In the genomic region with DNA sequence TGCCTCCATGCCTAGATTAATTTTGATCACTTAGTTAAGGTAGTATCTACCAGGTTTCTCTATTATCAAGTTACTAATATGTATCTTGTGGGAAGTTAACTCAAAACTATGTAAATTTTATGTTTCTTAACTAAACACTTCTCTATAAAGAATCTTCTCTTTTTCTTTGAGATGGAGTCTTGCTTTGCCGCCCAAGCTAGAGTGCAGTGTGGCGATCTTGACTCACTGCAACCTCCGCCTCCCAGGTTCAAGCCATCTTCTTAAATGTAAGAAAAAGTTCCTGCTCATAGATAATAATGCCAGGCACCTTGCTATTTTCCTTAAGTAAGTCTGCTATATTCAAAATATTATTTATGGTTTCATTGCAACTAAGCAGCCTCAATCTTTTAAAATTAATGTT, we compare ENCODE assay signal across 20 cellular contexts. TPM values are rescaled to one million over a fixed set of nuclear protein-coding genes. Genes with fewer than 3 reads are reported as not detected.
DNase-seq lines count a peak whose midpoint lies in the region; ATAC-seq and TF ChIP-seq lines count a peak whose summit lies in the region.
"Had no signal": no experiment of that assay in that cellular context is flagged by ENCODE, and none has a peak within 500 bp of the region (broad histone marks: within the 10 kb centered on the region; RNA-seq: fewer than 3 reads in every experiment).

No MANE protein-coding gene starts in this region.

- H3K36me3 Mint-ChIP-seq in CD4-positive, CD25-positive, alpha-beta regulatory T cell, result peaks cover 42% of the 10 kb centered on the region
- H3K36me3 Mint-ChIP-seq in HFFc6 (ENCODE audit: low read depth), result peaks cover 17% of the 10 kb centered on the region

- H3K36me3 ChIP-seq in BLaER1 treated with 17β-estradiol and CSF1 and Interleukin-3, amounts not matched to agents 10 nM and 100 nM, result peaks cover 42 to 92% (median 68%) of the 10 kb centered on the region in 11 experiments
- H3K36me3 ChIP-seq in CD4-positive, CD25-positive, alpha-beta regulatory T cell (ENCODE audit: control insufficient read depth, insufficient read depth, low read length), result peaks cover 37% of the 10 kb centered on the region
- H3K36me3 ChIP-seq in OCI-LY3 (replicated peaks; ENCODE audit: low read depth, low read length), result peaks cover 18% of the 10 kb centered on the region

- peak overlapping the region in 4 of 10 experiments; percentile 29 to 50 (median 38); a peak in 3 of 20 replicates for H3K4me3 ChIP-seq in BLaER1 treated with 17β-estradiol and CSF1 and Interleukin-3, amounts not matched to agents 10 nM and 100 nM
- peak overlapping the region; percentile 49 for H3K4me3 ChIP-seq in CD4-positive, CD25-positive, alpha-beta regulatory T cell (ENCODE audit: low read depth, low read length)
- peak overlapping the region; percentile 52; the same call in 1 of the 2 replicates for H3K4me3 ChIP-seq in OCI-LY3 (ENCODE audit: low read length)
- peak overlapping the region; percentile 3 for H3K4me3 ChIP-seq in mononuclear cell (ENCODE audit: low read length)
- H3K4me3 ChIP-seq: lung, stomach, tibial nerve had no signal

- H2AFZ ChIP-seq in OCI-LY3 (ENCODE audit: low read depth, low read length), result no peak overlapping the region

- H3K79me2 ChIP-seq in OCI-LY3 (ENCODE audit: low read length), result peaks cover 68% of the 10 kb centered on the region

- H3K9me3 ChIP-seq in BLaER1 treated with 17β-estradiol and CSF1 and Interleukin-3, amounts not matched to agents 10 nM and 100 nM (replicated peaks in 1 of 11), result peaks cover 0 to 16% (median 7%) of the 10 kb centered on the region in 11 experiments; a peak in 9 of 22 replicates
- H3K9me3 ChIP-seq in CD4-positive, CD25-positive, alpha-beta regulatory T cell (ENCODE audit: control insufficient read depth in 2 of 2, low read length in 2 of 2), result no peaks in the 10 kb centered on the region
- H3K9me3 ChIP-seq in OCI-LY3 (ENCODE audit: insufficient read depth, low read length) (no peaks in the 10 kb centered on the region), mononuclear cell (ENCODE audit: low read depth, low read length) (no peaks in the 10 kb centered on the region)
- H3K9me3 ChIP-seq: stomach, tibial nerve had no signal

- TF ChIP-seq CTCF in OCI-LY3 (IDR thresholded peaks at IDR 0.05; ENCODE audit: low read depth, low read length) (no peak), HFFc6 (IDR thresholded peaks at IDR 0.05) (no peak)

- H3K27ac ChIP-seq in BLaER1 treated with 17β-estradiol and CSF1 and Interleukin-3, amounts not matched to agents 10 nM and 100 nM, result peak overlapping the region; percentile 67 to 89 (median 81); a peak in 21 of 22 replicates
- H3K27ac ChIP-seq in CD4-positive, CD25-positive, alpha-beta regulatory T cell (ENCODE audit: insufficient read depth, low read length, poor library complexity, severe bottlenecking), result no peak overlapping the region
- H3K27ac ChIP-seq in OCI-LY3 (ENCODE audit: low read length), result peak overlapping the region; percentile 76

- no peak for ATAC-seq in CD4-positive, CD25-positive, alpha-beta regulatory T cell (ENCODE audit: low read depth in 2 of 2)
- ATAC-seq in HG02938 (IDR thresholded peaks at IDR 0.05; ENCODE audit: unreplicated experiment), result no peak
- ATAC-seq in SK-N-SH treated with all-trans-retinoic acid at 6 μM for 48 hours, result no peak
- ATAC-seq: activated CD4-positive, CD25-positive, alpha-beta regulatory T cell treated with anti-CD3 and anti-CD28 coated beads, Interleukin-2, amount 50 U/mL, for 24 hours had no signal

- H3K4me1 Mint-ChIP-seq in CD4-positive, CD25-positive, alpha-beta regulatory T cell, result peaks cover 42 to 82% (median 70%) of the 10 kb centered on the region in 4 donors
- H3K4me1 Mint-ChIP-seq in HFFc6 (ENCODE audit: low read depth), result peaks cover 26% of the 10 kb centered on the region

- H3K4me3 Mint-ChIP-seq in CD4-positive, CD25-positive, alpha-beta regulatory T cell, result peak overlapping the region in 2 of 4 donors; percentile 0 to 8
- no peak overlapping the region for H3K4me3 Mint-ChIP-seq in HFFc6

- peak overlapping the region in 2 of 3 donors; percentile 46 to 79 for H3K27ac Mint-ChIP-seq in CD4-positive, CD25-positive, alpha-beta regulatory T cell
- no peak overlapping the region for H3K27ac Mint-ChIP-seq in HFFc6

- no peaks in the 10 kb centered on the region for H3K27me3 Mint-ChIP-seq in CD4-positive, CD25-positive, alpha-beta regulatory T cell
- peaks cover 3% of the 10 kb centered on the region; the same call in 1 of the 2 replicates for H3K27me3 Mint-ChIP-seq in HFFc6 (ENCODE audit: insufficient read depth)

- peak overlapping the region; percentile 19 to 99 (median 90); a peak in 18 of 22 replicates for H3K4me2 ChIP-seq in BLaER1 treated with 17β-estradiol and CSF1 and Interleukin-3, amounts not matched to agents 10 nM and 100 nM
- peak overlapping the region; percentile 81 for H3K4me2 ChIP-seq in OCI-LY3 (ENCODE audit: low read length)

- H3K4me1 ChIP-seq in BLaER1 treated with 17β-estradiol and CSF1 and Interleukin-3, amounts not matched to agents 10 nM and 100 nM, result peaks cover 44 to 70% (median 54%) of the 10 kb centered on the region in 10 experiments
- H3K4me1 ChIP-seq in CD4-positive, CD25-positive, alpha-beta regulatory T cell (ENCODE audit: control insufficient read depth, insufficient read depth, low read length, poor library complexity, severe bottlenecking), result peaks cover 47% of the 10 kb centered on the region
- H3K4me1 ChIP-seq in OCI-LY3 (ENCODE audit: low read length), result peaks cover 34% of the 10 kb centered on the region
- H3K4me1 ChIP-seq in mononuclear cell (ENCODE audit: insufficient read depth, low read length), result peaks cover 59% of the 10 kb centered on the region

- DNase-seq in CD4-positive, CD25-positive, alpha-beta regulatory T cell, result no peak
- no peak for DNase-seq in HFFc6
- DNase-seq: amniotic stem cell; cortex of kidney; IMR-90; kidney; NCI-H1436; NCI-H2171; NCI-H524; retina; stimulated activated CD4-positive, alpha-beta T cell treated with anti-CD3 and anti-CD28 coated beads, Interleukin-4, amount 100 ng/mL, for 1 hour; stomach had no signal

- H3K27me3 ChIP-seq in BLaER1 treated with 17β-estradiol and CSF1 and Interleukin-3, amounts not matched to agents 10 nM and 100 nM, result no peaks in the 10 kb centered on the region
- H3K27me3 ChIP-seq in CD4-positive, CD25-positive, alpha-beta regulatory T cell (ENCODE audit: control insufficient read depth, insufficient read depth, low read length), result no peaks in the 10 kb centered on the region
- no peaks in the 10 kb centered on the region for H3K27me3 ChIP-seq in OCI-LY3 (ENCODE audit: low read depth, low read length)
- H3K27me3 ChIP-seq in mononuclear cell (ENCODE audit: insufficient read depth, low read length), result no peaks in the 10 kb centered on the region
- H3K27me3 ChIP-seq: stomach, tibial nerve had no signal

- H3K9me3 Mint-ChIP-seq in CD4-positive, CD25-positive, alpha-beta regulatory T cell, result peaks cover 0 to 1% (median 0%) of the 10 kb centered on the region in 7 donors
- H3K9me3 Mint-ChIP-seq in HFFc6, result no peaks in the 10 kb centered on the region

- peaks cover 25 to 91% (median 84%) of the 10 kb centered on the region in 11 experiments; a peak in 21 of 22 replicates for H4K20me1 ChIP-seq in BLaER1 treated with 17β-estradiol and CSF1 and Interleukin-3, amounts not matched to agents 10 nM and 100 nM
- H4K20me1 ChIP-seq in OCI-LY3 (ENCODE audit: insufficient read depth, low read length), result peaks cover 48% of the 10 kb centered on the region

- H3K9ac ChIP-seq in BLaER1 treated with 17β-estradiol and CSF1 and Interleukin-3, amounts not matched to agents 10 nM and 100 nM, result peak overlapping the region in 10 of 11 experiments; percentile 33 to 79 (median 72); a peak in 17 of 22 replicates
- H3K9ac ChIP-seq in OCI-LY3 (ENCODE audit: low read length), result peak overlapping the region; percentile 48; the same call in 1 of the 2 replicates

TF ChIP-seq in SK-N-SH treated with all-trans-retinoic acid at 6 μM for 48 hours, 23 proteins besides CTCF, POLR2A, EP300 and RAD21 (continues in another document):
- TF ChIP-seq, protein P1, sequence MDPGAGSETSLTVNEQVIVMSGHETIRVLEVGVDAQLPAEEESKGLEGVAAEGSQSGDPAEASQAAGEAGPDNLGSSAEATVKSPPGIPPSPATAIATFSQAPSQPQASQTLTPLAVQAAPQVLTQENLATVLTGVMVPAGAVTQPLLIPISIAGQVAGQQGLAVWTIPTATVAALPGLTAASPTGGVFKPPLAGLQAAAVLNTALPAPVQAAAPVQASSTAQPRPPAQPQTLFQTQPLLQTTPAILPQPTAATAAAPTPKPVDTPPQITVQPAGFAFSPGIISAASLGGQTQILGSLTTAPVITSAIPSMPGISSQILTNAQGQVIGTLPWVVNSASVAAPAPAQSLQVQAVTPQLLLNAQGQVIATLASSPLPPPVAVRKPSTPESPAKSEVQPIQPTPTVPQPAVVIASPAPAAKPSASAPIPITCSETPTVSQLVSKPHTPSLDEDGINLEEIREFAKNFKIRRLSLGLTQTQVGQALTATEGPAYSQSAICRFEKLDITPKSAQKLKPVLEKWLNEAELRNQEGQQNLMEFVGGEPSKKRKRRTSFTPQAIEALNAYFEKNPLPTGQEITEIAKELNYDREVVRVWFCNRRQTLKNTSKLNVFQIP (CRISPR knock-in tag; IDR thresholded peaks at IDR 0.05; ENCODE audit: borderline replicate concordance, low read depth), result no peak
- TF ChIP-seq TOX (CRISPR knock-in tag; IDR thresholded peaks at IDR 0.05; ENCODE audit: borderline replicate concordance) (no peak), ZNF565 (CRISPR knock-in tag; conservative IDR thresholded peaks at IDR 0.05; ENCODE audit: low read depth) (no peak), BACH2 (CRISPR knock-in tag; IDR thresholded peaks at IDR 0.05; ENCODE audit: borderline replicate concordance) (no peak), ZNF70 (CRISPR knock-in tag; IDR thresholded peaks at IDR 0.05) (no peak), GLIS3 (CRISPR knock-in tag; IDR thresholded peaks at IDR 0.05) (no peak), RARB (CRISPR knock-in tag; IDR thresholded peaks at IDR 0.05) (no peak), OSR1 (CRISPR knock-in tag; IDR thresholded peaks at IDR 0.05) (no peak), SNAI2 (CRISPR knock-in tag; IDR thresholded peaks at IDR 0.05) (no peak), PPARA (CRISPR knock-in tag; IDR thresholded peaks at IDR 0.05; ENCODE audit: borderline replicate concordance) (no peak), ZFP30 (CRISPR knock-in tag; IDR thresholded peaks at IDR 0.05) (no peak), TCF4 (CRISPR knock-in tag; IDR thresholded peaks at IDR 0.05; ENCODE audit: borderline replicate concordance) (no peak)

RNA-seq across cellular contexts. Expression of a gene that starts 58.4 kb away (rescaled TPM):
- total RNA-seq in CD4-positive, CD25-positive, alpha-beta regulatory T cell, result 285 TPM
- polyA plus RNA-seq in CD4-positive, CD25-positive, alpha-beta regulatory T cell, result 100 to 1,000 TPM; 122 to 178 (median 141) TPM
- 410 TPM for total RNA-seq in mononuclear cell
- total RNA-seq in HFFc6 (2021; fragmentation: NEBNext Ultra II Directional; extraction: Animal tissue kit (Norgen Biotek cat#: 25700)), result 10 to 100 TPM; 25.5 to 37.7 (median 33.4) TPM
